In the genomic region with DNA sequence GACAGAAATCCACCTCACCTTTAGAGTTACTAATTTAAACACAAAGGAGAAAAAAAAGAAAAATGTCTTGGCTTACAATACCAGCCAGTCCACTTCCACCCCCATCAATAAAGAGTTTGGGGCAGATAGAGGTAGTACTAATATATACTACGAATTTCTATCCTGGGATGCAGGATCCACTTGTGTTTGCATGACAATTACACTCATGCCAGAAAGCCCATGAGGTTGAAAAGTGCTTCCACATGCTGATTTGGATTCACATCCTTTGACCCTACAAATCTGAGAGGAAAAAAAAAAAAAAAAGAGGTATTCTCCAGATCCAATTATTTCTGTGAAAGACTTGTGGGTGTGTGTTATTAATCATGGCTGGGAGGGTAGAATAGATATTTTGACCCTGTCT, we compare ENCODE assay signal across 28 cellular contexts.
"Had no signal": no experiment of that assay in that cellular context is flagged by ENCODE, and none has a peak within 500 bp of the region (broad histone marks: within the 10 kb centered on the region; RNA-seq: fewer than 3 reads in every experiment).

No MANE protein-coding gene starts in this region.

- H3K4me3 Mint-ChIP-seq: mesothelial cell of epicardium; naive B cell; natural killer cell; nephron progenitor cell; neural progenitor cell; stimulated activated memory B cell treated with anti-CD40 and anti-IgM and Interleukin-4, amounts not matched to agents 10 μg/mL and 1 μg/mL and 100 μg/mL, for 72 hours; stimulated activated naive CD8-positive, alpha-beta T cell treated with anti-CD3 and anti-CD28 coated beads, Interleukin-15, amount 100 ng/mL, for 72 hours; type B pancreatic cell had no signal

- H3K27me3 ChIP-seq: neural progenitor cell, neutrophil, ovary, right atrium auricular region, right lobe of liver, tibial nerve, vagina had no signal

- ATAC-seq: natural killer cell; right lobe of liver; stimulated activated memory B cell treated with anti-CD40 and anti-IgM and Interleukin-4, amounts not matched to agents 10 μg/mL and 1 μg/mL and 100 μg/mL, for 72 hours; stimulated activated naive CD8-positive, alpha-beta T cell treated with anti-CD3 and anti-CD28 coated beads, Interleukin-15, amount 100 ng/mL, for 72 hours had no signal

- H3K4me1 ChIP-seq: left ventricle myocardium inferior, neural progenitor cell, right atrium auricular region, right lobe of liver, tibial nerve, vagina had no signal

- H3K4me1 Mint-ChIP-seq: mesothelial cell of epicardium; naive B cell; natural killer cell; nephron progenitor cell; neural progenitor cell; stimulated activated memory B cell treated with anti-CD40 and anti-IgM and Interleukin-4, amounts not matched to agents 10 μg/mL and 1 μg/mL and 100 μg/mL, for 72 hours; stimulated activated naive CD8-positive, alpha-beta T cell treated with anti-CD3 and anti-CD28 coated beads, Interleukin-15, amount 100 ng/mL, for 72 hours had no signal

- H3K36me3 Mint-ChIP-seq: mesothelial cell of epicardium; naive B cell; neural progenitor cell; stimulated activated memory B cell treated with anti-CD40 and anti-IgM and Interleukin-4, amounts not matched to agents 10 μg/mL and 1 μg/mL and 100 μg/mL, for 72 hours; type B pancreatic cell had no signal

- H3K4me3 ChIP-seq: left ventricle myocardium inferior, lung, neural progenitor cell, ovary, right atrium auricular region, right lobe of liver, smooth muscle cell, tibial nerve, vagina had no signal

- H3K36me3 ChIP-seq: left ventricle myocardium inferior, neural progenitor cell, neutrophil, ovary, right atrium auricular region, right lobe of liver, tibial nerve, vagina had no signal

- H3K9me3 ChIP-seq: neutrophil, ovary, right lobe of liver, tibial nerve, vagina had no signal

- H3K27ac ChIP-seq: left ventricle myocardium inferior, neural progenitor cell, neutrophil, ovary, right atrium auricular region, right lobe of liver, tibial nerve, vagina had no signal

- DNase-seq: hippocampal formation; islet precursor cell; left ventricle myocardium inferior; mesendoderm; naive B cell; natural killer cell; nephron progenitor cell; occipital lobe; ovary; right lobe of liver; stimulated activated CD4-positive, alpha-beta T cell treated with anti-CD3 and anti-CD28 coated beads, Interleukin-1b, Interleukin-23, amount 100 ng/mL, for 48 hours; stimulated activated CD4-positive, alpha-beta T cell treated with anti-CD3 and anti-CD28 coated beads, Interleukin-2, amount 100 ng/mL, for 48 hours; stimulated activated CD4-positive, alpha-beta T cell treated with anti-CD3 and anti-CD28 coated beads, Interleukin-4, amount 100 ng/mL, for 4 hours; stimulated activated CD8-positive, alpha-beta memory T cell treated with anti-CD3 and anti-CD28 coated beads, Interleukin-4, amount 100 ng/mL, for 48 hours; stimulated activated naive CD4-positive, alpha-beta T cell treated with Interleukin-2 at 50 U/mL for 16 hours; stimulated activated naive CD8-positive, alpha-beta T cell treated with anti-CD3 and anti-CD28 coated beads, Interleukin-15, amount 100 ng/mL, for 72 hours; substantia nigra had no signal

- H3K27me3 Mint-ChIP-seq: naive B cell; progenitor cell of endocrine pancreas; stimulated activated memory B cell treated with anti-CD40 and anti-IgM and Interleukin-4, amounts not matched to agents 10 μg/mL and 1 μg/mL and 100 μg/mL, for 72 hours; stimulated activated naive CD8-positive, alpha-beta T cell treated with anti-CD3 and anti-CD28 coated beads, Interleukin-15, amount 100 ng/mL, for 72 hours; type B pancreatic cell had no signal

- H3K27ac Mint-ChIP-seq: mesothelial cell of epicardium; naive B cell; natural killer cell; nephron progenitor cell; neural progenitor cell; progenitor cell of endocrine pancreas; stimulated activated memory B cell treated with anti-CD40 and anti-IgM and Interleukin-4, amounts not matched to agents 10 μg/mL and 1 μg/mL and 100 μg/mL, for 72 hours; stimulated activated naive CD8-positive, alpha-beta T cell treated with anti-CD3 and anti-CD28 coated beads, Interleukin-15, amount 100 ng/mL, for 72 hours; type B pancreatic cell had no signal

- H3K9me3 Mint-ChIP-seq: nephron progenitor cell; neural progenitor cell; stimulated activated naive CD8-positive, alpha-beta T cell treated with anti-CD3 and anti-CD28 coated beads, Interleukin-15, amount 100 ng/mL, for 72 hours; type B pancreatic cell had no signal
